16 cellular contexts compared by ENCODE assay signal in the genomic region with DNA sequence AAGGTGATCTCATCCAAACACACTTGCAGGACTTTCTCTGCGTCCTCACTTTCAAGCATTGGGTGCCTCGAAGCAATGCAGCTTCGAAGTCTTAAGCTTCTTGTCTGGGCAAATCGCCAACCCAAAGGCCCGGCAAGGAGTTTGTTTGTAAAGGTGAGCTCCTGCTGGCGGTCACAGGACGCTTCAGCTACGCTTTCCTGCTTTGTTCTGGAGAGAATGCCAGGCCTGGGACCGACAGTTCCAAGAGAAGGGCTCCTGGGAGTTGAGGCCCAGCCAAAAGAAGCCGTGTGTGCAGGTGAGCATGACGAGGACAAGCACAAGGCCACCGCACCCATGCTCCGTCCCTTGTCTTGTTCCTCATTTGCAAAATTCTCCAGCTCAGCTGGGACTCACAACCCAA.
"Had no signal": no experiment of that assay in that cellular context is flagged by ENCODE, and none has a peak within 500 bp of the region (broad histone marks: within the 10 kb centered on the region; RNA-seq: fewer than 3 reads in every experiment).

No MANE protein-coding gene starts in this region.

- H3K9me3 ChIP-seq: adrenal gland, esophagus squamous epithelium, uterus had no signal

- H3K27me3 ChIP-seq: adrenal gland, cardiac muscle cell, esophagus squamous epithelium, tibial nerve, uterus had no signal

- DNase-seq: activated naive CD4-positive, alpha-beta T cell treated with anti-CD3 and anti-CD28 coated beads, Interleukin-2, amount 50 U/mL, for 16 hours; activated T-cell treated with anti-CD3 and anti-CD28 coated beads, Interleukin-2, amount 50 U/mL, for 1 hour; adrenal gland; esophagus squamous epithelium; glutamatergic neuron; hypothalamus; mesenchymal stem cell; retina; stimulated activated CD4-positive, alpha-beta T cell treated with anti-CD3 and anti-CD28 coated beads, Interleukin-15, amount 100 ng/mL, for 24 hours; stimulated activated CD4-positive, alpha-beta T cell treated with anti-CD3 and anti-CD28 coated beads, Interleukin-4, amount 100 ng/mL, for 1 hour; stimulated activated naive B cell treated with anti-CD40 and anti-IgM and Interleukin-4, amounts not matched to agents 10 μg/mL and 1 μg/mL and 100 μg/mL, for 72 hours; T-helper 2 cell; uterus had no signal

- H3K4me3 Mint-ChIP-seq: natural killer cell treated with Interleukin-12 subunit alpha and Interleukin-12 subunit beta and Interleukin-15 and Interleukin-18, amount 100 ng/mL, for 72 hours; stimulated activated naive B cell treated with anti-CD40 and anti-IgM and Interleukin-4, amounts not matched to agents 10 μg/mL and 1 μg/mL and 100 μg/mL, for 72 hours had no signal

- H3K36me3 Mint-ChIP-seq: natural killer cell treated with Interleukin-12 subunit alpha and Interleukin-12 subunit beta and Interleukin-15 and Interleukin-18, amount 100 ng/mL, for 72 hours; stimulated activated naive B cell treated with anti-CD40 and anti-IgM and Interleukin-4, amounts not matched to agents 10 μg/mL and 1 μg/mL and 100 μg/mL, for 72 hours had no signal

- H3K4me1 ChIP-seq: adrenal gland, esophagus squamous epithelium, tibial nerve, uterus had no signal

- H3K4me1 Mint-ChIP-seq: stimulated activated naive B cell treated with anti-CD40 and anti-IgM and Interleukin-4, amounts not matched to agents 10 μg/mL and 1 μg/mL and 100 μg/mL, for 72 hours had no signal

- H3K4me3 ChIP-seq: adrenal gland, cardiac muscle cell, esophagus squamous epithelium, tibial nerve, uterus had no signal

- H3K27ac ChIP-seq: adrenal gland, cardiac muscle cell, esophagus squamous epithelium, tibial nerve, uterus had no signal

- H3K36me3 ChIP-seq: adrenal gland, cardiac muscle cell, esophagus squamous epithelium, tibial nerve, uterus had no signal

- H3K27ac Mint-ChIP-seq: natural killer cell treated with Interleukin-12 subunit alpha and Interleukin-12 subunit beta and Interleukin-15 and Interleukin-18, amount 100 ng/mL, for 72 hours; stimulated activated naive B cell treated with anti-CD40 and anti-IgM and Interleukin-4, amounts not matched to agents 10 μg/mL and 1 μg/mL and 100 μg/mL, for 72 hours had no signal

- ATAC-seq: natural killer cell treated with Interleukin-12 subunit alpha and Interleukin-12 subunit beta and Interleukin-15 and Interleukin-18, amount 100 ng/mL, for 72 hours; stimulated activated naive B cell treated with anti-CD40 and anti-IgM and Interleukin-4, amounts not matched to agents 10 μg/mL and 1 μg/mL and 100 μg/mL, for 72 hours had no signal

- H3K27me3 Mint-ChIP-seq: natural killer cell treated with Interleukin-12 subunit alpha and Interleukin-12 subunit beta and Interleukin-15 and Interleukin-18, amount 100 ng/mL, for 72 hours; stimulated activated naive B cell treated with anti-CD40 and anti-IgM and Interleukin-4, amounts not matched to agents 10 μg/mL and 1 μg/mL and 100 μg/mL, for 72 hours had no signal
